In genomic region chr17:12588531-12588930, GRCh38 we compare ENCODE assay signal across 6 cellular contexts.
"Had no signal": no experiment of that assay in that cellular context is flagged by ENCODE, and none has a peak within 500 bp of the region (broad histone marks: within the 10 kb centered on the region; RNA-seq: fewer than 3 reads in every experiment).

No MANE protein-coding gene starts in this region.

- H3K27ac ChIP-seq: HL-60, KMS-11 had no signal

- H3K4me3 ChIP-seq: K562 had no signal

- DNase-seq: IMR-90, KBM-7, KG1 had no signal
